1 cellular context compared by ENCODE assay signal in the genomic region with DNA sequence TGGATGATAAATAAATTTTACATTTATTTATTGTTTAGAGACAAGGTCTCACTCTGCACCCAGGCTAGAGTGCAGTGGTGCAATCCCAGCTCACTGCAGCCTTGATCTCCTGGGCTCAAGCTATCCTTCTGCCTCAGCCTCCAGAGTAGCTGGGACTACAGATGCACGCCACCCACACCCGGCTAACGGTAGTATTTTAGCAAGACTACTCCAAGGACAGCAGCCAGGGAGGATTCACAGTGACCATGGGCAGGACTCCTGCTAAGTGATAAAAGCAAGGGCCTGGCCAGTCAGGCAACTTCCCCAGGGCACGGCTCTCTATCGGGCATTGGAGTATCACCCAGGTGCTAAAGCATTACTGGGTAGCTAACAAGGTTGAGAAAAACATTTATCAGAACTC.
TF ChIP-seq lines count a peak whose summit lies in the region.

No MANE protein-coding gene starts in this region.

TF ChIP-seq in K562, 482 proteins besides CTCF, POLR2A, EP300 and RAD21 (continued from another document):
- TF ChIP-seq, protein P1, sequence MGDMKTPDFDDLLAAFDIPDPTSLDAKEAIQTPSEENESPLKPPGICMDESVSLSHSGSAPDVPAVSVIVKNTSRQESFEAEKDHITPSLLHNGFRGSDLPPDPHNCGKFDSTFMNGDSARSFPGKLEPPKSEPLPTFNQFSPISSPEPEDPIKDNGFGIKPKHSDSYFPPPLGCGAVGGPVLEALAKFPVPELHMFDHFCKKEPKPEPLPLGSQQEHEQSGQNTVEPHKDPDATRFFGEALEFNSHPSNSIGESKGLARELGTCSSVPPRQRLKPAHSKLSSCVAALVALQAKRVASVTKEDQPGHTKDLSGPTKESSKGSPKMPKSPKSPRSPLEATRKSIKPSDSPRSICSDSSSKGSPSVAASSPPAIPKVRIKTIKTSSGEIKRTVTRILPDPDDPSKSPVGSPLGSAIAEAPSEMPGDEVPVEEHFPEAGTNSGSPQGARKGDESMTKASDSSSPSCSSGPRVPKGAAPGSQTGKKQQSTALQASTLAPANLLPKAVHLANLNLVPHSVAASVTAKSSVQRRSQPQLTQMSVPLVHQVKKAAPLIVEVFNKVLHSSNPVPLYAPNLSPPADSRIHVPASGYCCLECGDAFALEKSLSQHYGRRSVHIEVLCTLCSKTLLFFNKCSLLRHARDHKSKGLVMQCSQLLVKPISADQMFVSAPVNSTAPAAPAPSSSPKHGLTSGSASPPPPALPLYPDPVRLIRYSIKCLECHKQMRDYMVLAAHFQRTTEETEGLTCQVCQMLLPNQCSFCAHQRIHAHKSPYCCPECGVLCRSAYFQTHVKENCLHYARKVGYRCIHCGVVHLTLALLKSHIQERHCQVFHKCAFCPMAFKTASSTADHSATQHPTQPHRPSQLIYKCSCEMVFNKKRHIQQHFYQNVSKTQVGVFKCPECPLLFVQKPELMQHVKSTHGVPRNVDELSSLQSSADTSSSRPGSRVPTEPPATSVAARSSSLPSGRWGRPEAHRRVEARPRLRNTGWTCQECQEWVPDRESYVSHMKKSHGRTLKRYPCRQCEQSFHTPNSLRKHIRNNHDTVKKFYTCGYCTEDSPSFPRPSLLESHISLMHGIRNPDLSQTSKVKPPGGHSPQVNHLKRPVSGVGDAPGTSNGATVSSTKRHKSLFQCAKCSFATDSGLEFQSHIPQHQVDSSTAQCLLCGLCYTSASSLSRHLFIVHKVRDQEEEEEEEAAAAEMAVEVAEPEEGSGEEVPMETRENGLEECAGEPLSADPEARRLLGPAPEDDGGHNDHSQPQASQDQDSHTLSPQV (IDR thresholded peaks at IDR 0.05): peak; percentile 17; the same call in 1 of the 2 replicates
- TF ChIP-seq KHSRP (IDR thresholded peaks at IDR 0.05): no peak
- no peak for TF ChIP-seq KAT2B (IDR thresholded peaks at IDR 0.05; ENCODE audit: low read depth, low read length)
TF ChIP-seq in K562: peak in this region for 1.
